Comparison of ENCODE assay signal across 19 cellular contexts in the genomic region with DNA sequence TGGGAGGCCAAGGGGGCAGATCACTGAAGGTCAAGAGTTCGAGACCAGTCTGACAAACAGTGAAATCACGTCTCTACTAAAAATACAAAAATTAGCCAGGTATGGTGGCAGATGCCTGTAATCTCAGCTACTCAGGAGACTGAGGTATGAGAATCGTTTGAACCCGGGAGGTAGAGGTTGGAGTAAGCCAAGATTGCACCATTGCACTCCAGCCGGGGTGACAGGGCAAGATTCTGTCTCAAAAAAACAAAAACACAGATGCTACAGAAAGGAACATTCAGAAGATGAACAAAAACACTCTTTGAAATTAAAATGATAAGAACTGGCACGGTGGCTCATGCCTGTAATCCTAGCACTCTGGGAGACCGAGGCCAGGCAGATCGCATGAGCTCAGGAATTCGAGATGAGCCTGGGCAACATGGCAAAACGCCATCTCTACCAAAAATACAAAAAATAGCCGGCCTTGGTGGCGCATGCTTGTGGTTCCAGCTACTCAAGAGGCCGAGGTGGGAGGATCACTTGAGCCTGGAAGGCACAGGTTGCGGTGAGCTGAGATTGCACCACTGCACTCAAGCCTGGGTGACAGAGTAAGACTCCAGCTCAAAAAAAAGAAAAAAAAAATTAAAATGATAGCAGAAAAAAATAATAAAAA. TPM values are rescaled to one million over a fixed set of nuclear protein-coding genes. Genes with fewer than 3 reads are reported as not detected.
DNase-seq lines count a peak whose midpoint lies in the region; ATAC-seq, FAIRE-seq and TF ChIP-seq lines count a peak whose summit lies in the region.
"Had no signal": no experiment of that assay in that cellular context is flagged by ENCODE, and none has a peak within 500 bp of the region (broad histone marks: within the 10 kb centered on the region; RNA-seq: fewer than 3 reads in every experiment).

No MANE protein-coding gene starts in this region.

- WGBS in HepG2 (ENCODE audit: low lambda C conversion rate), result 94% methylated on average over 14 of the region's 14 CpGs
- 76% methylated on average over 12 of the region's 14 CpGs for WGBS in right lobe of liver (ENCODE audit: insufficient coverage, low coverage, low lambda C conversion rate, missing lambda C conversion rate)
- 61 to 75% methylated on average over 14 of the region's 14 CpGs for WGBS in upper lobe of left lung, 2 donors

- no peak overlapping the region for H3K4me3 ChIP-seq in HepG2 (replicated peaks in 1 of 3; ENCODE audit: insufficient read depth in 1 of 3, low read depth in 2 of 3, low read length in 3 of 3)
- H3K4me3 ChIP-seq in right lobe of liver, result no peak overlapping the region
- H3K4me3 ChIP-seq in breast epithelium, result no peak overlapping the region
- H3K4me3 ChIP-seq in lower lobe of right lung, result no peak overlapping the region
- no peak overlapping the region for H3K4me3 ChIP-seq in upper lobe of left lung
- no peak overlapping the region for H3K4me3 ChIP-seq in Karpas-422 (ENCODE audit: low read length)
- H3K4me3 ChIP-seq: GM12878, left ventricle myocardium inferior, psoas muscle had no signal

- TF ChIP-seq CTCF in HepG2 (CRISPR knock-in tag; IDR thresholded peaks at IDR 0.05) (no peak), right lobe of liver (IDR thresholded peaks at IDR 0.05) (no peak), breast epithelium (IDR thresholded peaks at IDR 0.05) (no peak), lower lobe of right lung (IDR thresholded peaks at IDR 0.05) (no peak), upper lobe of left lung (IDR thresholded peaks at IDR 0.05) (no peak)

- peaks cover 0 to 6% of the 10 kb centered on the region in 2 experiments; a peak in 2 of 5 replicates for H3K36me3 ChIP-seq in HepG2 (replicated peaks in 1 of 2; ENCODE audit: control insufficient read depth in 1 of 2, insufficient read depth in 2 of 2, low read length in 2 of 2)
- H3K36me3 ChIP-seq in right lobe of liver, result no peaks in the 10 kb centered on the region
- H3K36me3 ChIP-seq in breast epithelium, result no peaks in the 10 kb centered on the region
- no peaks in the 10 kb centered on the region for H3K36me3 ChIP-seq in lower lobe of right lung
- no peaks in the 10 kb centered on the region for H3K36me3 ChIP-seq in upper lobe of left lung
- peaks cover 4% of the 10 kb centered on the region; the same call in 1 of the 2 replicates for H3K36me3 ChIP-seq in Karpas-422 (ENCODE audit: insufficient read depth, low read length)
- H3K36me3 ChIP-seq: left ventricle myocardium inferior had no signal

- in situ Hi-C loops in HepG2 (cut with HindIII; ENCODE audit: extremely low pct_ligation_motif_present, low pct_unique_long_range_greater_than_20kb), result no loop called here

- CTCF ChIA-PET in HepG2 (lab: Yijun Ruan, JAX; ENCODE audit: low intra/inter-chr PET ratio, low total read pairs), result no interaction called here

- BruUV-seq in HepG2 (replicated peaks; lab: Mats Ljungman, UMichigan), result no TSS peak

- ATAC-seq in HepG2 (no peak), right lobe of liver (no peak), lower lobe of right lung (peak; percentile 86 to 92), upper lobe of left lung (ENCODE audit: low FRiP score in 2 of 2) (peak; percentile 39 to 83)
- ATAC-seq in activated naive CD4-positive, alpha-beta T cell treated with anti-CD3 and anti-CD28 coated beads, Interleukin-2, amount 50 U/mL, for 72 hours, result no peak
- ATAC-seq: GM12878; naive thymus-derived CD8-positive, alpha-beta T cell had no signal

- TF ChIP-seq POLR2A in HepG2 (IDR thresholded peaks at IDR 0.05; ENCODE audit: insufficient read depth in 1 of 2, low read depth in 2 of 2, low read length in 2 of 2), result no peak
- TF ChIP-seq POLR2A in right lobe of liver (IDR thresholded peaks at IDR 0.05), result no peak
- no peak for TF ChIP-seq POLR2A in breast epithelium (IDR thresholded peaks at IDR 0.05)
- no peak for TF ChIP-seq POLR2A in upper lobe of left lung (IDR thresholded peaks at IDR 0.05)

- FAIRE-seq in HepG2 (lab: Jason Lieb, UNC) (no peak), GM19239 (lab: Jason Lieb, UNC) (no peak)
- FAIRE-seq: GM12878 had no signal

- H3K27ac ChIP-seq in HepG2 (ENCODE audit: extremely low read length, insufficient read depth, low read length) (no peak overlapping the region), right lobe of liver (no peak overlapping the region), breast epithelium (peak overlapping the region; percentile 56 to 73), lower lobe of right lung (peak overlapping the region; percentile 54), upper lobe of left lung (peak overlapping the region; percentile 8 to 72 (median 46)), Karpas-422 (ENCODE audit: low read length) (no peak overlapping the region)
- H3K27ac ChIP-seq: left ventricle myocardium inferior, psoas muscle had no signal

- POLR2A ChIA-PET in HepG2 (lab: Yijun Ruan, JAX), result interaction anchor here (0.8 to 1.4 kb wide), 3 partner anchors 9 to 105 kb away, joined by 3 to 7 read pairs (median 4); no protein-coding TSS in a partner anchor

- H3K27me3 ChIP-seq in HepG2 (ENCODE audit: control insufficient read depth in 1 of 2, insufficient read depth in 2 of 2, low read length in 2 of 2) (no peaks in the 10 kb centered on the region), right lobe of liver (no peaks in the 10 kb centered on the region), breast epithelium (no peaks in the 10 kb centered on the region), lower lobe of right lung (ENCODE audit: low read depth) (no peaks in the 10 kb centered on the region), upper lobe of left lung (no peaks in the 10 kb centered on the region), Karpas-422 (ENCODE audit: low read length) (no peaks in the 10 kb centered on the region)

- TF ChIP-seq RAD21 in HepG2 (CRISPR knock-in tag; IDR thresholded peaks at IDR 0.05), result no peak

- H3K27ac Mint-ChIP-seq in activated naive CD4-positive, alpha-beta T cell treated with anti-CD3 and anti-CD28 coated beads, Interleukin-2, amount 50 U/mL, for 72 hours, result no peak overlapping the region
- H3K27ac Mint-ChIP-seq: activated naive CD4-positive, alpha-beta T cell treated with anti-CD3 and anti-CD28 coated beads, Interleukin-2, amount 50 U/mL, for 24 hours had no signal

- no peak for TF ChIP-seq EP300 in HepG2 (IDR thresholded peaks at IDR 0.05; ENCODE audit: low read depth in 2 of 2, low read length in 2 of 2)
- no peak for TF ChIP-seq EP300 in HepG2 (CRISPR knock-in tag; IDR thresholded peaks at IDR 0.05; ENCODE audit: borderline replicate concordance)
- TF ChIP-seq EP300 in upper lobe of left lung (IDR thresholded peaks at IDR 0.05), result no peak

- H4K20me1 ChIP-seq in HepG2 (ENCODE audit: insufficient read depth, low read length) (peaks cover 35% of the 10 kb centered on the region), Karpas-422 (ENCODE audit: insufficient read depth, low read depth, low read length) (peaks cover 3% of the 10 kb centered on the region; the same call in 1 of the 2 replicates)

- H3K9me3 Mint-ChIP-seq in activated naive CD4-positive, alpha-beta T cell treated with anti-CD3 and anti-CD28 coated beads, Interleukin-2, amount 50 U/mL, for 72 hours, result no peaks in the 10 kb centered on the region
- H3K9me3 Mint-ChIP-seq: activated naive CD4-positive, alpha-beta T cell treated with anti-CD3 and anti-CD28 coated beads, Interleukin-2, amount 50 U/mL, for 24 hours; naive thymus-derived CD8-positive, alpha-beta T cell had no signal

- DNase-seq in HepG2 (ENCODE audit: low spot score) (no peak), right lobe of liver (no peak), breast epithelium (ENCODE audit: low spot score in 2 of 2) (peak in 1 of 2 donors; percentile 89), lower lobe of right lung (peak; percentile 84), upper lobe of left lung (peak in 1 of 2 donors; percentile 87), Karpas-422 (no peak), GM19239 (ENCODE audit: insufficient read length, low spot score) (no peak)
- no peak for DNase-seq in activated naive CD4-positive, alpha-beta T cell treated with anti-CD3 and anti-CD28 coated beads, Interleukin-2, amount 50 U/mL, for 72 hours (ENCODE audit: low spot score in 2 of 2)
- DNase-seq: ACHN; activated CD8-positive, alpha-beta memory T cell treated with anti-CD3 and anti-CD28 coated beads, Interleukin-2, amount 50 U/mL, for 4 hours; foreskin melanocyte; left ventricle myocardium inferior; NCI-H345; psoas muscle; SHP77 treated with DMSO at 0.1 percent for 48 hours; stimulated activated naive CD4-positive, alpha-beta T cell treated with Interleukin-2 at 50 U/mL for 16 hours had no signal

- H2AFZ ChIP-seq in HepG2 (ENCODE audit: low read length) (no peak overlapping the region), Karpas-422 (ENCODE audit: low read length) (no peak overlapping the region)

- H3K9me2 ChIP-seq in Karpas-422 (replicated peaks; ENCODE audit: insufficient read depth, low read length), result no peaks in the 10 kb centered on the region

- H3K9me3 ChIP-seq in HepG2 (ENCODE audit: low read length) (no peaks in the 10 kb centered on the region), right lobe of liver (no peaks in the 10 kb centered on the region), breast epithelium (no peaks in the 10 kb centered on the region), lower lobe of right lung (no peaks in the 10 kb centered on the region), upper lobe of left lung (no peaks in the 10 kb centered on the region), Karpas-422 (ENCODE audit: low read length) (no peaks in the 10 kb centered on the region)
- H3K9me3 ChIP-seq: left ventricle myocardium inferior, psoas muscle had no signal

- H3K79me2 ChIP-seq in HepG2 (ENCODE audit: insufficient read depth, low read length) (peaks cover 95% of the 10 kb centered on the region), Karpas-422 (ENCODE audit: low read length) (peaks cover 97% of the 10 kb centered on the region)

- H3K4me1 ChIP-seq in HepG2 (ENCODE audit: insufficient read depth, low read length) (peaks cover 94% of the 10 kb centered on the region), right lobe of liver (peaks cover 0 to 53% (median 6%) of the 10 kb centered on the region in 4 donors), breast epithelium (no peaks in the 10 kb centered on the region), lower lobe of right lung (peaks cover 70% of the 10 kb centered on the region), upper lobe of left lung (peaks cover 11 to 38% (median 28%) of the 10 kb centered on the region in 4 donors), Karpas-422 (ENCODE audit: low read length) (peaks cover 15% of the 10 kb centered on the region)

- no peak overlapping the region for H3K4me2 ChIP-seq in HepG2 (ENCODE audit: low read depth, low read length)
- no peak overlapping the region for H3K4me2 ChIP-seq in Karpas-422 (ENCODE audit: low read depth, low read length, poor library complexity, severe bottlenecking)

- intact Hi-C loops in HepG2 (cut with micrococcal nuclease; ENCODE audit: unreplicated experiment), result no loop called here
- intact Hi-C loops in right lobe of liver (cut with DNase I), result no loop called here
- intact Hi-C loops in breast epithelium (cut with DNase I; ENCODE audit: low total_unique reads), result loop anchor here (1.0 kb wide), 1 partner anchor 8 kb away; no protein-coding TSS in a partner anchor
- intact Hi-C loops in lower lobe of right lung (cut with DNase I), result no loop called here

- peaks cover 0 to 4% of the 10 kb centered on the region in 2 donors for H3K36me3 Mint-ChIP-seq in activated naive CD4-positive, alpha-beta T cell treated with anti-CD3 and anti-CD28 coated beads, Interleukin-2, amount 50 U/mL, for 72 hours

- no peak overlapping the region for H3K9ac ChIP-seq in HepG2 (ENCODE audit: insufficient read depth, low read depth, low read length)
- H3K9ac ChIP-seq in Karpas-422 (ENCODE audit: low read length), result no peak overlapping the region

RNA-seq across cellular contexts. Expression of gene RAB6A, which starts 8.5 kb away (rescaled TPM):
- total RNA-seq in HepG2 (2016; rRNA removed; fragmentation: Illumina TruSeq; extraction: Trizol) (74.3 and 83.3 TPM in 2 replicates), right lobe of liver (100 to 1,000 TPM in 2 of 6 experiments, 10 to 100 TPM in 4; 59.3 to 163 (median 81.7) TPM), breast epithelium (100 to 1,000 TPM in 2 of 3 donors, 10 to 100 TPM in 1; 79.6 to 119 (median 102) TPM), lower lobe of right lung (128 TPM), upper lobe of left lung (100 to 1,000 TPM in 5 of 6 donors, 10 to 100 TPM in 1; 63.9 to 161 (median 136) TPM)
- total RNA-seq in HepG2 (2016; cell fraction: cytosol; rRNA removed; fragmentation: Illumina TruSeq; extraction: Trizol; ENCODE audit: low read depth), result 71.2 and 75.6 TPM in 2 replicates
- total RNA-seq in HepG2 (2016; cell fraction: insoluble cytoplasmic fraction; rRNA removed; fragmentation: Illumina TruSeq; extraction: Trizol), result 77.4 and 84.5 TPM in 2 replicates
- total RNA-seq in HepG2 (2016; cell fraction: membrane; rRNA removed; fragmentation: Illumina TruSeq; extraction: Trizol), result 47.3 and 51.3 TPM in 2 replicates
- total RNA-seq in HepG2 (2016; cell fraction: nucleus; rRNA removed; fragmentation: Illumina TruSeq; extraction: Trizol), result 40.6 and 45.8 TPM in 2 replicates
- polyA plus RNA-seq in HepG2 (2011; rRNA removed), result 92.0 and 121 TPM in 2 replicates
- 39.6 and 72.5 TPM in 2 replicates for polyA plus RNA-seq in HepG2 (2011; cell fraction: cytosol; rRNA removed)
- polyA plus RNA-seq in HepG2 (2011; cell fraction: nucleus; rRNA removed), result 38.0 and 39.7 TPM in 2 replicates
- 73.4 and 84.2 TPM in 2 replicates for polyA plus RNA-seq in HepG2 (2012)
- 10.3 and 12.2 TPM in 2 replicates for polyA plus RNA-seq in HepG2 (2016; cell fraction: cytosol; fragmentation: Illumina TruSeq; extraction: Trizol; ENCODE audit: low read depth)
- 113 and 114 TPM in 2 replicates for polyA plus RNA-seq in HepG2 (2016; cell fraction: insoluble cytoplasmic fraction; fragmentation: Illumina TruSeq; extraction: Trizol; ENCODE audit: low read depth)
- 31.5 and 35.2 TPM in 2 replicates for polyA plus RNA-seq in HepG2 (2016; cell fraction: membrane; fragmentation: Illumina TruSeq; extraction: Trizol; ENCODE audit: low read depth)
- 65.7 and 66.6 TPM in 2 replicates for polyA plus RNA-seq in HepG2 (2016; cell fraction: nucleus; fragmentation: Illumina TruSeq; extraction: Trizol; ENCODE audit: insufficient read depth, low read depth)
- polyA minus RNA-seq in HepG2 (2011; rRNA and poly(A)+ RNA removed; ENCODE audit: low replicate concordance), result 87.8 and 136 TPM in 2 replicates
- polyA minus RNA-seq in HepG2 (2011; cell fraction: cytosol; rRNA and poly(A)+ RNA removed), result 128 and 159 TPM in 2 replicates
- polyA minus RNA-seq in HepG2 (2011; cell fraction: nucleus; rRNA and poly(A)+ RNA removed), result 68.9 and 102 TPM in 2 replicates
- total RNA-seq in activated naive CD4-positive, alpha-beta T cell treated with anti-CD3 and anti-CD28 coated beads, Interleukin-2, amount 50 U/mL, for 72 hours, result 10 to 100 TPM; 66.3 TPM
- total RNA-seq in Karpas-422 (2014; rRNA removed; shearing (Covaris generic); ENCODE audit: low replicate concordance), result 50.9 and 76.3 TPM in 2 replicates

RNA-seq across cellular contexts. Expression of gene MRPL48, which starts 35.3 kb away (rescaled TPM):
- 67.9 and 97.3 TPM in 2 replicates for total RNA-seq in HepG2 (2016; rRNA removed; fragmentation: Illumina TruSeq; extraction: Trizol)
- 27.8 TPM in 2 replicates for total RNA-seq in HepG2 (2016; cell fraction: cytosol; rRNA removed; fragmentation: Illumina TruSeq; extraction: Trizol; ENCODE audit: low read depth)
- 65.9 and 101 TPM in 2 replicates for total RNA-seq in HepG2 (2016; cell fraction: insoluble cytoplasmic fraction; rRNA removed; fragmentation: Illumina TruSeq; extraction: Trizol)
- total RNA-seq in HepG2 (2016; cell fraction: membrane; rRNA removed; fragmentation: Illumina TruSeq; extraction: Trizol), result 51.7 and 53.0 TPM in 2 replicates
- total RNA-seq in HepG2 (2016; cell fraction: nucleus; rRNA removed; fragmentation: Illumina TruSeq; extraction: Trizol), result 21.9 and 28.3 TPM in 2 replicates
- polyA plus RNA-seq in HepG2 (2011; rRNA removed), result 50.2 and 61.2 TPM in 2 replicates
- 27.7 and 30.4 TPM in 2 replicates for polyA plus RNA-seq in HepG2 (2011; cell fraction: cytosol; rRNA removed)
- polyA plus RNA-seq in HepG2 (2011; cell fraction: nucleus; rRNA removed), result 9.2 and 10.1 TPM in 2 replicates
- 40.6 and 45.7 TPM in 2 replicates for polyA plus RNA-seq in HepG2 (2012)
- polyA plus RNA-seq in HepG2 (2016; cell fraction: cytosol; fragmentation: Illumina TruSeq; extraction: Trizol; ENCODE audit: low read depth), result 34.1 and 42.7 TPM in 2 replicates
- polyA plus RNA-seq in HepG2 (2016; cell fraction: insoluble cytoplasmic fraction; fragmentation: Illumina TruSeq; extraction: Trizol; ENCODE audit: low read depth), result 102 and 104 TPM in 2 replicates
- 46.1 and 46.9 TPM in 2 replicates for polyA plus RNA-seq in HepG2 (2016; cell fraction: membrane; fragmentation: Illumina TruSeq; extraction: Trizol; ENCODE audit: low read depth)
- 34.7 and 41.9 TPM in 2 replicates for polyA plus RNA-seq in HepG2 (2016; cell fraction: nucleus; fragmentation: Illumina TruSeq; extraction: Trizol; ENCODE audit: insufficient read depth, low read depth)
- 13.4 and 41.4 TPM in 2 replicates for polyA minus RNA-seq in HepG2 (2011; rRNA and poly(A)+ RNA removed; ENCODE audit: low replicate concordance)
- 11.1 and 12.9 TPM in 2 replicates for polyA minus RNA-seq in HepG2 (2011; cell fraction: cytosol; rRNA and poly(A)+ RNA removed)
- polyA minus RNA-seq in HepG2 (2011; cell fraction: nucleus; rRNA and poly(A)+ RNA removed), result 15.0 and 16.6 TPM in 2 replicates
- 10 to 100 TPM; 15.9 to 26.7 (median 18.2) TPM for total RNA-seq in right lobe of liver
- total RNA-seq in breast epithelium, result 10 to 100 TPM in 2 of 3 donors, 1 to 10 TPM in 1; 6.9 to 28.2 (median 15.7) TPM
- 26.5 TPM for total RNA-seq in lower lobe of right lung
- 10 to 100 TPM in 5 of 6 donors, 1 to 10 TPM in 1; 7.3 to 25.3 (median 21.8) TPM for total RNA-seq in upper lobe of left lung
- 10 to 100 TPM; 24.0 to 41.9 TPM for total RNA-seq in activated naive CD4-positive, alpha-beta T cell treated with anti-CD3 and anti-CD28 coated beads, Interleukin-2, amount 50 U/mL, for 72 hours
- 41.6 and 69.3 TPM in 2 replicates for total RNA-seq in Karpas-422 (2014; rRNA removed; shearing (Covaris generic); ENCODE audit: low replicate concordance)

Comparison
In these comparisons a context has a peak if more than half of its experiments do, and no peak if none do; other contexts are left out.
1. ATAC-seq: peak in lower lobe of right lung (2 of 2) and upper lobe of left lung (2 of 2); none in HepG2 (single experiment), right lobe of liver (0 of 4) and activated naive CD4-positive, alpha-beta T cell treated with anti-CD3 and anti-CD28 coated beads, Interleukin-2, amount 50 U/mL, for 72 hours (0 of 2).
2. H3K27ac ChIP-seq: peak in breast epithelium (2 of 2), lower lobe of right lung (single experiment) and upper lobe of left lung (4 of 4); none in HepG2 (single experiment), right lobe of liver (0 of 3) and Karpas-422 (single experiment).